ENCODE assay signal across 16 cellular contexts in the genomic region with DNA sequence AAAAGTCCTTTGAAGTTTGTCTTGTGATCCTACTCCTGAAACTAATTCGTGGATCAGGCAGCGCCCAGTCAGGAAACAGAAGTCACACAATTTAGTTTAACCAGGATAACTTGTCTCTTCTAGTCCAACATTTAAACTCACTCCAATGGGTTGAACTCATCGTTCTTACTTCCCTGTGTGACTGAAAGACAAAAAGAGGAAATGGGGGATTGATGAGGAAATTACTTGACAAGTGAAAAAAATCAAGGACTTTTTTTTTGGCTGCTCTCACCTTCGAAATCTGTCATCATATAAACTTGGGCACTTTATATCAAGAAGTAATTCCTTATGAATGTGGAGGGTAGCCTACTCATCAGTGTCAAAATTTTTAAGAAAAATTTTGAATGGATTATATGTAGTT.
"Had no signal": no experiment of that assay in that cellular context is flagged by ENCODE, and none has a peak within 500 bp of the region (broad histone marks: within the 10 kb centered on the region; RNA-seq: fewer than 3 reads in every experiment).

No MANE protein-coding gene starts in this region.

- H3K27ac Mint-ChIP-seq: activated CD4-positive, alpha-beta T cell treated with anti-CD3 and anti-CD28 coated beads, Interleukin-2, amount 10 ng/mL, durations not matched to agents 24 days and 14 days; activated CD8-positive, alpha-beta T cell treated with anti-CD3 and anti-CD28 coated beads for 36 hours; activated naive CD8-positive, alpha-beta T cell treated with anti-CD3 and anti-CD28 coated beads for 36 hours; activated T-helper 17 cell treated with anti-CD3 and anti-CD28 coated beads, Interleukin-2, amount 50 U/mL, for 72 hours; nephron progenitor cell had no signal

- H3K4me1 Mint-ChIP-seq: activated CD4-positive, alpha-beta T cell treated with anti-CD3 and anti-CD28 coated beads, Interleukin-2, amount 10 ng/mL, durations not matched to agents 24 days and 14 days; activated naive CD8-positive, alpha-beta T cell treated with anti-CD3 and anti-CD28 coated beads for 36 hours; activated T-helper 17 cell treated with anti-CD3 and anti-CD28 coated beads, Interleukin-2, amount 50 U/mL, for 72 hours; nephron progenitor cell; stimulated activated naive CD8-positive, alpha-beta T cell treated with anti-CD3 and anti-CD28 coated beads, Interleukin-15, amount 100 ng/mL, for 72 hours had no signal

- ATAC-seq: activated CD8-positive, alpha-beta T cell treated with anti-CD3 and anti-CD28 coated beads for 36 hours; activated T-helper 17 cell treated with anti-CD3 and anti-CD28 coated beads, Interleukin-2, amount 50 U/mL, for 72 hours; foreskin keratinocyte; left lobe of liver; stimulated activated naive CD8-positive, alpha-beta T cell treated with anti-CD3 and anti-CD28 coated beads, Interleukin-15, amount 100 ng/mL, for 72 hours had no signal

- H3K4me3 Mint-ChIP-seq: activated CD4-positive, alpha-beta T cell treated with anti-CD3 and anti-CD28 coated beads, Interleukin-2, amount 10 ng/mL, durations not matched to agents 24 days and 14 days; activated CD8-positive, alpha-beta T cell treated with anti-CD3 and anti-CD28 coated beads for 36 hours; activated naive CD8-positive, alpha-beta T cell treated with anti-CD3 and anti-CD28 coated beads for 36 hours; activated T-helper 17 cell treated with anti-CD3 and anti-CD28 coated beads, Interleukin-2, amount 50 U/mL, for 72 hours; nephron progenitor cell; stimulated activated naive CD8-positive, alpha-beta T cell treated with anti-CD3 and anti-CD28 coated beads, Interleukin-15, amount 100 ng/mL, for 72 hours had no signal

- DNase-seq: activated CD4-positive, alpha-beta T cell treated with anti-CD3 and anti-CD28 coated beads, Interleukin-2, amount 10 ng/mL, durations not matched to agents 24 days and 14 days; activated CD4-positive, CD25-positive, alpha-beta regulatory T cell; activated CD8-positive, alpha-beta T cell treated with anti-CD3 and anti-CD28 coated beads for 36 hours; activated naive CD4-positive, alpha-beta T cell; activated naive CD8-positive, alpha-beta T cell treated with anti-CD3 and anti-CD28 coated beads for 36 hours; activated T-cell treated with anti-CD3 and anti-CD28 coated beads, Interleukin-2, amount 50 U/mL, for 1 hour; amniotic stem cell; foreskin keratinocyte; kidney; midbrain; nephron progenitor cell; stimulated activated CD4-positive, alpha-beta T cell treated with anti-CD3 and anti-CD28 coated beads, Interleukin-2, amount 100 ng/mL, for 48 hours; stimulated activated naive CD8-positive, alpha-beta T cell treated with anti-CD3 and anti-CD28 coated beads, Interleukin-15, amount 100 ng/mL, for 72 hours; transverse colon had no signal

- H3K9me3 Mint-ChIP-seq: activated CD4-positive, alpha-beta T cell treated with anti-CD3 and anti-CD28 coated beads, Interleukin-2, amount 10 ng/mL, durations not matched to agents 24 days and 14 days; activated T-helper 17 cell treated with anti-CD3 and anti-CD28 coated beads, Interleukin-2, amount 50 U/mL, for 72 hours; stimulated activated naive CD8-positive, alpha-beta T cell treated with anti-CD3 and anti-CD28 coated beads, Interleukin-15, amount 100 ng/mL, for 72 hours had no signal

- H3K27me3 Mint-ChIP-seq: activated CD4-positive, alpha-beta T cell treated with anti-CD3 and anti-CD28 coated beads, Interleukin-2, amount 10 ng/mL, durations not matched to agents 24 days and 14 days; activated CD8-positive, alpha-beta T cell treated with anti-CD3 and anti-CD28 coated beads for 36 hours; activated naive CD8-positive, alpha-beta T cell treated with anti-CD3 and anti-CD28 coated beads for 36 hours; activated T-helper 17 cell treated with anti-CD3 and anti-CD28 coated beads, Interleukin-2, amount 50 U/mL, for 72 hours; stimulated activated naive CD8-positive, alpha-beta T cell treated with anti-CD3 and anti-CD28 coated beads, Interleukin-15, amount 100 ng/mL, for 72 hours had no signal
